ENCODE assay signal across 25 cellular contexts in the genomic region with DNA sequence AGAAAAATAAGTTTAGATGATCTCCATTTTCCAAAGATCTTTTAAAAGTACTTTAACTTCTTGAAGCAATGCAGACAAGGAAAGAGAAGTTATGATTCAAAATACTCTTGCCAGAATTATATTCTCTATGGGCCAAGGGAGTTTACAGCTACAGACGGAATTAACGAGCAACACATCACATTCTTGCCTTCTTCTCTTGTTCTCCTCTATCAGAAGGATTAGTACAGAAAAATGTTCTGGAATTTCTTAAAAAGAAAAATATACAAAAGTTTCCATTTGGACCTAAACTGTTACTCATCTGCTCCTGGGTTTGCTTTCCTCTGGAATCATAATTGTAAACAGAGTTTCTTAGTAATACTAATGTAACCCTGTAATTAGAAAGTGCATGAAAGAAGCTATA.
"Had no signal": no experiment of that assay in that cellular context is flagged by ENCODE, and none has a peak within 500 bp of the region (broad histone marks: within the 10 kb centered on the region; RNA-seq: fewer than 3 reads in every experiment).

No MANE protein-coding gene starts in this region.

- DNase-seq: activated CD4-positive, alpha-beta memory T cell treated with anti-CD3 and anti-CD28 coated beads, Interleukin-2, amount 10 ng/mL, durations not matched to agents 7 days and 5 days; activated CD4-positive, alpha-beta T cell treated with anti-CD3 and anti-CD28 coated beads, Interleukin-2, amount 10 ng/mL, durations not matched to agents 24 days and 14 days; activated CD4-positive, CD25-positive, alpha-beta regulatory T cell treated with anti-CD3 and anti-CD28 coated beads, Interleukin-2, amount 50 U/mL, for 72 hours; activated CD8-positive, alpha-beta memory T cell treated with anti-CD3 and anti-CD28 coated beads, Interleukin-2, amount 50 U/mL, for 48 hours; activated gamma-delta T cell; activated naive CD4-positive, alpha-beta T cell treated with anti-CD3 and anti-CD28 coated beads, Interleukin-2, amount 50 U/mL, for 16 hours; activated T-cell treated with anti-CD3 and anti-CD28 coated beads, Interleukin-2, amount 50 U/mL, for 24 hours; amygdala; central memory CD4-positive, alpha-beta T cell; endodermal cell; esophagus squamous epithelium; foreskin fibroblast; heart left ventricle; natural killer cell; stimulated activated CD4-positive, alpha-beta T cell treated with anti-CD3 and anti-CD28 coated beads, Interleukin-15, amount 100 ng/mL, for 24 hours; stimulated activated CD4-positive, alpha-beta T cell treated with anti-CD3 and anti-CD28 coated beads, Interleukin-2, amount 100 ng/mL, for 24 hours; stimulated activated naive B cell treated with anti-CD40 and anti-IgM and Interleukin-4, amounts not matched to agents 10 μg/mL and 1 μg/mL and 100 μg/mL, for 72 hours; stomach; T-helper 17 cell; T1000; tibial artery had no signal

- H3K9me3 ChIP-seq: breast epithelium, esophagus squamous epithelium, heart left ventricle, right atrium auricular region, stomach, suprapubic skin, tibial artery had no signal

- H3K9me3 Mint-ChIP-seq: activated CD4-positive, alpha-beta memory T cell treated with anti-CD3 and anti-CD28 coated beads, Interleukin-2, amount 10 ng/mL, durations not matched to agents 7 days and 5 days; activated CD4-positive, alpha-beta T cell treated with anti-CD3 and anti-CD28 coated beads, Interleukin-2, amount 10 ng/mL, durations not matched to agents 24 days and 14 days; activated T-cell treated with anti-CD3 and anti-CD28 coated beads, Interleukin-2, amount 50 U/mL, for 24 hours; endodermal cell had no signal

- H3K36me3 ChIP-seq: breast epithelium, esophagus squamous epithelium, heart left ventricle, right atrium auricular region, stomach, suprapubic skin, tibial artery had no signal

- H3K27ac ChIP-seq: breast epithelium, right atrium auricular region, stomach, suprapubic skin, tibial artery had no signal

- H3K4me1 Mint-ChIP-seq: activated CD4-positive, alpha-beta memory T cell treated with anti-CD3 and anti-CD28 coated beads, Interleukin-2, amount 10 ng/mL, durations not matched to agents 7 days and 5 days; activated CD4-positive, alpha-beta T cell treated with anti-CD3 and anti-CD28 coated beads, Interleukin-2, amount 10 ng/mL, durations not matched to agents 24 days and 14 days; natural killer cell; stimulated activated naive B cell treated with anti-CD40 and anti-IgM and Interleukin-4, amounts not matched to agents 10 μg/mL and 1 μg/mL and 100 μg/mL, for 72 hours; T-helper 17 cell had no signal

- H3K36me3 Mint-ChIP-seq: natural killer cell; stimulated activated naive B cell treated with anti-CD40 and anti-IgM and Interleukin-4, amounts not matched to agents 10 μg/mL and 1 μg/mL and 100 μg/mL, for 72 hours had no signal

- H3K4me3 Mint-ChIP-seq: activated CD4-positive, alpha-beta memory T cell treated with anti-CD3 and anti-CD28 coated beads, Interleukin-2, amount 10 ng/mL, durations not matched to agents 7 days and 5 days; activated CD4-positive, alpha-beta T cell treated with anti-CD3 and anti-CD28 coated beads, Interleukin-2, amount 10 ng/mL, durations not matched to agents 24 days and 14 days; activated T-cell treated with anti-CD3 and anti-CD28 coated beads, Interleukin-2, amount 50 U/mL, for 24 hours; dendritic cell treated with granulocyte-macrophage colony-stimulating factor and Interleukin-4, amounts not matched to agents 40 ng/mL and 50 ng/mL, for 4 days; endodermal cell; natural killer cell; stimulated activated naive B cell treated with anti-CD40 and anti-IgM and Interleukin-4, amounts not matched to agents 10 μg/mL and 1 μg/mL and 100 μg/mL, for 72 hours; T-helper 17 cell had no signal

- H3K4me1 ChIP-seq: right atrium auricular region, tibial artery had no signal

- H3K27ac Mint-ChIP-seq: activated CD4-positive, alpha-beta memory T cell treated with anti-CD3 and anti-CD28 coated beads, Interleukin-2, amount 10 ng/mL, durations not matched to agents 7 days and 5 days; activated CD4-positive, alpha-beta T cell treated with anti-CD3 and anti-CD28 coated beads, Interleukin-2, amount 10 ng/mL, durations not matched to agents 24 days and 14 days; activated T-cell treated with anti-CD3 and anti-CD28 coated beads, Interleukin-2, amount 50 U/mL, for 24 hours; dendritic cell treated with granulocyte-macrophage colony-stimulating factor and Interleukin-4, amounts not matched to agents 40 ng/mL and 50 ng/mL, for 4 days; endodermal cell; natural killer cell; stimulated activated naive B cell treated with anti-CD40 and anti-IgM and Interleukin-4, amounts not matched to agents 10 μg/mL and 1 μg/mL and 100 μg/mL, for 72 hours; T-helper 17 cell had no signal

- H3K4me3 ChIP-seq: breast epithelium, esophagus squamous epithelium, heart left ventricle, right atrium auricular region, stomach, suprapubic skin, tibial artery had no signal

- H3K27me3 Mint-ChIP-seq: activated CD4-positive, alpha-beta memory T cell treated with anti-CD3 and anti-CD28 coated beads, Interleukin-2, amount 10 ng/mL, durations not matched to agents 7 days and 5 days; activated CD4-positive, alpha-beta T cell treated with anti-CD3 and anti-CD28 coated beads, Interleukin-2, amount 10 ng/mL, durations not matched to agents 24 days and 14 days; activated T-cell treated with anti-CD3 and anti-CD28 coated beads, Interleukin-2, amount 50 U/mL, for 24 hours; dendritic cell treated with granulocyte-macrophage colony-stimulating factor and Interleukin-4, amounts not matched to agents 40 ng/mL and 50 ng/mL, for 4 days; stimulated activated naive B cell treated with anti-CD40 and anti-IgM and Interleukin-4, amounts not matched to agents 10 μg/mL and 1 μg/mL and 100 μg/mL, for 72 hours; T-helper 17 cell had no signal

- H3K27me3 ChIP-seq: breast epithelium, esophagus squamous epithelium, heart left ventricle, right atrium auricular region, stomach, suprapubic skin, tibial artery had no signal

- ATAC-seq: natural killer cell; stimulated activated naive B cell treated with anti-CD40 and anti-IgM and Interleukin-4, amounts not matched to agents 10 μg/mL and 1 μg/mL and 100 μg/mL, for 72 hours; T-helper 17 cell had no signal
